ENCODE assay signal across 16 cellular contexts in the genomic region with DNA sequence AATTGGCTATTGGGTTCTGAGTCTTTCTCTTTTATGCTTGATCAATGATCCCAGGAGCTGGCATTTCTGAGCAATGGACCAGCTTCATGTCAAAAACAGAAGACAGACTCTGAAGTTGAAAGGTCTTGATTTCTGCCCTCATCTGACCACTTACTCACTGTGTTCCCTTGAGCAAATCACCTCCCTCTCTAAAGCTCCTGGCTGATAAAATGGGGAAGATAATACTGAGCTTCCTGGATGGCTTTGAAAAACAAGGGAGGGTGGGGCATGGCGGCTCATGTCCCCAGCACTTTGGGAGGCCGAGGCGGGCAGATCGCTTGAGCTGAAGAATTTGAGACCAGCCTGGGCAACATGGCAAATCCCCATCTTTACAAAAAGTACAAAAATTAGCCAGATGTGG. TPM values are rescaled to one million over a fixed set of nuclear protein-coding genes. Genes with fewer than 3 reads are reported as not detected.
DNase-seq lines count a peak whose midpoint lies in the region; ATAC-seq and TF ChIP-seq lines count a peak whose summit lies in the region.
"Had no signal": no experiment of that assay in that cellular context is flagged by ENCODE, and none has a peak within 500 bp of the region (broad histone marks: within the 10 kb centered on the region; RNA-seq: fewer than 3 reads in every experiment).

No MANE protein-coding gene starts in this region.

- peaks cover 15% of the 10 kb centered on the region for H3K27me3 Mint-ChIP-seq in GM23338 (ENCODE audit: insufficient read depth, low read depth, poor library complexity)
- no peaks in the 10 kb centered on the region for H3K27me3 Mint-ChIP-seq in WTC11 (ENCODE audit: low read depth)

- no peak for TF ChIP-seq POLR2A in suprapubic skin (IDR thresholded peaks at IDR 0.05)

- TF ChIP-seq CTCF in GM23338 (conservative IDR thresholded peaks at IDR 0.05; ENCODE audit: low read depth in 2 of 2) (no peak), WTC11 (IDR thresholded peaks at IDR 0.05) (no peak), hepatocyte (IDR thresholded peaks at IDR 0.05; ENCODE audit: poor library complexity) (no peak), suprapubic skin (IDR thresholded peaks at IDR 0.05) (no peak)

- POLR2A ChIA-PET in WTC11 (lab: Charles Lee), result no interaction called here

- H3K36me3 ChIP-seq in GM23338 (ENCODE audit: insufficient read depth) (no peaks in the 10 kb centered on the region; the same call in 1 of the 2 replicates), hepatocyte (replicated peaks; ENCODE audit: insufficient read depth, low read depth) (no peaks in the 10 kb centered on the region), suprapubic skin (no peaks in the 10 kb centered on the region), HAP-1 (replicated peaks) (no peaks in the 10 kb centered on the region)
- H3K36me3 ChIP-seq: BLaER1 treated with 17β-estradiol and CSF1 and Interleukin-3, amounts not matched to agents 10 nM and 100 nM had no signal

- no peaks in the 10 kb centered on the region for H3K9me3 ChIP-seq in hepatocyte (ENCODE audit: low read depth)
- no peaks in the 10 kb centered on the region for H3K9me3 ChIP-seq in suprapubic skin
- H3K9me3 ChIP-seq in HAP-1, result no peaks in the 10 kb centered on the region
- H3K9me3 ChIP-seq: BLaER1 treated with 17β-estradiol and CSF1 and Interleukin-3, amounts not matched to agents 10 nM and 100 nM had no signal

- no peak for DNase-seq in GM23338 (ENCODE audit: low spot score)
- DNase-seq in WTC11 (ENCODE audit: low spot score), result no peak
- no peak for DNase-seq in hepatocyte (ENCODE audit: low spot score)
- no peak for DNase-seq in suprapubic skin (ENCODE audit: low spot score in 2 of 2)
- no peak for DNase-seq in stimulated activated naive CD8-positive, alpha-beta T cell treated with anti-CD3 and anti-CD28 coated beads, Interleukin-15, Interleukin-2, amounts not matched to agents 100 U/mL and 50 U/mL, for 24 hours
- DNase-seq in HAP-1 (ENCODE audit: low spot score in 2 of 2), result no peak
- no peak for DNase-seq in SK-N-DZ (ENCODE audit: low spot score)
- DNase-seq: CD8-positive, alpha-beta memory T cell; DMS79 treated with DMSO at 0.1 percent for 48 hours; KG1; NCI-H1436 treated with DMSO at 0.1 percent for 48 hours; NCI-H2029 treated with DMSO at 0.1 percent for 48 hours; NCI-H510A; PC-9 had no signal

- H3K36me3 Mint-ChIP-seq in GM23338 (ENCODE audit: low read depth) (peaks cover 20% of the 10 kb centered on the region), WTC11 (peaks cover 14% of the 10 kb centered on the region; the same call in 1 of the 2 replicates)
- H3K36me3 Mint-ChIP-seq: CD8-positive, alpha-beta memory T cell had no signal

- H4K20me1 ChIP-seq in GM23338 (replicated peaks; ENCODE audit: insufficient read depth) (peaks cover 10% of the 10 kb centered on the region), hepatocyte (ENCODE audit: insufficient read depth, poor library complexity, severe bottlenecking) (peaks cover 2% of the 10 kb centered on the region)
- H4K20me1 ChIP-seq: BLaER1 treated with 17β-estradiol and CSF1 and Interleukin-3, amounts not matched to agents 10 nM and 100 nM had no signal

- H3K9me3 Mint-ChIP-seq in GM23338 (no peaks in the 10 kb centered on the region; the same call in 2 of the 3 replicates), WTC11 (no peaks in the 10 kb centered on the region)
- H3K9me3 Mint-ChIP-seq: CD8-positive, alpha-beta memory T cell had no signal

- H2AFZ ChIP-seq in GM23338, result no peak overlapping the region
- H2AFZ ChIP-seq in hepatocyte, result no peak overlapping the region
- H2AFZ ChIP-seq: PC-9 had no signal

- H3K4me1 ChIP-seq in GM23338 (ENCODE audit: insufficient read depth) (peaks cover 76% of the 10 kb centered on the region), hepatocyte (ENCODE audit: insufficient read depth) (peaks cover 54% of the 10 kb centered on the region), suprapubic skin (peaks cover 96% of the 10 kb centered on the region), HAP-1 (peaks cover 3% of the 10 kb centered on the region; the same call in 1 of the 2 replicates)

- CTCF ChIA-PET in WTC11 (lab: Charles Lee), result interaction anchor here (1.2 to 5.3 kb wide), 7 partner anchors 8 to 466 kb away, joined by 3 to 29 read pairs (median 9); no protein-coding TSS in a partner anchor

- H3K4me1 Mint-ChIP-seq in GM23338 (peaks cover 86% of the 10 kb centered on the region), WTC11 (peaks cover 91% of the 10 kb centered on the region)

- H3K4me3 Mint-ChIP-seq in GM23338, result peak overlapping the region; percentile 6; the same call in 1 of the 3 replicates
- 0 out of 2 replicates have a peak overlapping the region, but pooled peaks have one; percentile 26 for H3K4me3 Mint-ChIP-seq in WTC11
- H3K4me3 Mint-ChIP-seq: CD8-positive, alpha-beta memory T cell had no signal

- H3K4me2 ChIP-seq in GM23338 (peak overlapping the region; percentile 46; the same call in 1 of the 2 replicates), hepatocyte (no peak overlapping the region)
- H3K4me2 ChIP-seq: BLaER1 treated with 17β-estradiol and CSF1 and Interleukin-3, amounts not matched to agents 10 nM and 100 nM had no signal

- no peak overlapping the region for H3K4me3 ChIP-seq in GM23338
- no peak overlapping the region for H3K4me3 ChIP-seq in hepatocyte
- no peak overlapping the region for H3K4me3 ChIP-seq in suprapubic skin
- H3K4me3 ChIP-seq in HAP-1, result no peak overlapping the region
- H3K4me3 ChIP-seq: BLaER1 treated with 17β-estradiol and CSF1 and Interleukin-3, amounts not matched to agents 10 nM and 100 nM; PC-9 had no signal

- no peaks in the 10 kb centered on the region for H3K27me3 ChIP-seq in GM23338 (ENCODE audit: insufficient read depth)
- H3K27me3 ChIP-seq in hepatocyte, result no peaks in the 10 kb centered on the region
- H3K27me3 ChIP-seq in suprapubic skin, result peaks cover 3% of the 10 kb centered on the region
- H3K27me3 ChIP-seq in HAP-1 (ENCODE audit: low read depth), result no peaks in the 10 kb centered on the region

- ATAC-seq in GM23338 (no peak), WTC11 (no peak)
- no peak for ATAC-seq in stimulated activated naive CD8-positive, alpha-beta T cell treated with anti-CD3 and anti-CD28 coated beads, Interleukin-15, Interleukin-2, amounts not matched to agents 100 U/mL and 50 U/mL, for 24 hours

- H3K27ac ChIP-seq in GM23338 (ENCODE audit: low read depth) (0 out of 2 replicates have a peak overlapping the region, but pooled peaks have one; percentile 32), hepatocyte (peak overlapping the region; percentile 73), suprapubic skin (peak overlapping the region; percentile 45)
- H3K27ac ChIP-seq: BLaER1 treated with 17β-estradiol and CSF1 and Interleukin-3, amounts not matched to agents 10 nM and 100 nM; PC-9 had no signal

- peaks cover 17% of the 10 kb centered on the region for H3F3A ChIP-seq in GM23338 (replicated peaks; ENCODE audit: low read depth)

- WGBS in hepatocyte (ENCODE audit: low lambda C conversion rate, missing lambda C conversion rate), result 42% methylated on average over 4 of the region's 4 CpGs
- WGBS in suprapubic skin, result 74% methylated on average over 4 of the region's 4 CpGs

- peaks cover 77% of the 10 kb centered on the region for H3K79me2 ChIP-seq in GM23338 (replicated peaks; ENCODE audit: insufficient read depth)
- peaks cover 61% of the 10 kb centered on the region for H3K79me2 ChIP-seq in hepatocyte

- TF ChIP-seq EP300 in suprapubic skin (IDR thresholded peaks at IDR 0.05), result no peak

- H3K9me2 ChIP-seq in GM23338 (ENCODE audit: insufficient read depth) (no peaks in the 10 kb centered on the region), hepatocyte (replicated peaks; ENCODE audit: insufficient read depth) (no peaks in the 10 kb centered on the region)

- H3K27ac Mint-ChIP-seq in GM23338 (peak overlapping the region; percentile 73), WTC11 (peak overlapping the region; percentile 55)

- in situ Hi-C loops in HAP-1 (cut with MboI; ENCODE audit: low sequenced_read_pairs), result no loop called here

TF ChIP-seq in GM23338, 12 proteins besides CTCF, POLR2A, EP300 and RAD21:
- TF ChIP-seq ZNF331 (CRISPR knock-in tag; IDR thresholded peaks at IDR 0.05; ENCODE audit: low read depth) (no peak), ZNF114 (CRISPR knock-in tag; IDR thresholded peaks at IDR 0.05) (no peak), CREB1 (CRISPR knock-in tag; IDR thresholded peaks at IDR 0.05; ENCODE audit: low read depth) (no peak)

TF ChIP-seq in WTC11, 78 proteins besides CTCF, POLR2A, EP300 and RAD21 (continues in another document):
- no peak for TF ChIP-seq ZBTB43 (CRISPR knock-in tag; IDR thresholded peaks at IDR 0.05)

RNA-seq across cellular contexts. Expression of gene FAM83F, which starts 6.3 kb away (rescaled TPM):
- total RNA-seq in GM23338 (2014; rRNA removed; shearing (Covaris generic)), result 13.5 and 15.9 TPM in 2 replicates
- polyA plus RNA-seq in GM23338 (2016; fragmentation: Nextera tagmentation; extraction: Ambion mirVana) (3.5 and 3.7 TPM in 2 replicates), hepatocyte (10.8 and 16.5 TPM in 2 replicates)
- total RNA-seq in WTC11 (2021) (33.8 to 43.1 TPM (median 35.4 TPM) in 3 replicates), hepatocyte (10.4 and 12.8 TPM in 2 replicates), suprapubic skin (10 to 100 TPM; 54.5 to 78.1 (median 69.3) TPM)
- not detected in 2 replicates for polyA plus RNA-seq in SK-N-DZ (2014; cell fraction: cytosol; rRNA removed)
- 0.01 TPM in 1 of 2 replicates, not detected in the other for polyA plus RNA-seq in SK-N-DZ (2014; cell fraction: nucleus; rRNA removed)

RNA-seq across cellular contexts. Expression of gene TMA7B, which starts 40.9 kb away (rescaled TPM):
- total RNA-seq in GM23338 (2014; rRNA removed; shearing (Covaris generic)), result not detected in 2 replicates
- polyA plus RNA-seq in GM23338 (2016; fragmentation: Nextera tagmentation; extraction: Ambion mirVana) (not detected in 2 replicates), hepatocyte (not detected in 2 replicates)
- total RNA-seq in WTC11 (2021) (not detected in 3 replicates), hepatocyte (not detected in 2 replicates), suprapubic skin (1 to 10 TPM in 1 of 4 donors, under 1 TPM in 1, not detected in 2; 0.76 to 1.4 TPM)
- polyA plus RNA-seq in SK-N-DZ (2014; cell fraction: cytosol; rRNA removed), result not detected in 2 replicates
- not detected in 2 replicates for polyA plus RNA-seq in SK-N-DZ (2014; cell fraction: nucleus; rRNA removed)
- total RNA-seq: G401, PC-9 had no signal
